ENCODE assay signal across 8 cellular contexts in genomic region chr19:47232422-47233211, GRCh38.
DNase-seq lines count a peak whose midpoint lies in the region; ATAC-seq and TF ChIP-seq lines count a peak whose summit lies in the region.

No MANE protein-coding gene starts in this region.

- DNase-seq in ACHN, result peak; percentile 82
- DNase-seq in UCSD-AML1 (lab: John Stamatoyannopoulos, UW; ENCODE audit: unreplicated experiment), result peak; percentile 53
- DNase-seq in fibroblast of pulmonary artery (ENCODE audit: low read depth), result peak; percentile 61
- no peak for DNase-seq in stimulated activated naive CD8-positive, alpha-beta T cell treated with anti-CD3 and anti-CD28 coated beads, Interleukin-15, Interleukin-2, amounts not matched to agents 100 U/mL and 50 U/mL, for 24 hours
- DNase-seq in stimulated activated CD4-positive, alpha-beta T cell treated with anti-CD3 and anti-CD28 coated beads, Interleukin-2, amount 100 ng/mL, for 48 hours, result no peak

- peak overlapping the region; percentile 42 for H3K4me3 ChIP-seq in fibroblast of pulmonary artery (replicated peaks; ENCODE audit: low read depth, low read length)

- ATAC-seq in stimulated activated naive CD8-positive, alpha-beta T cell treated with anti-CD3 and anti-CD28 coated beads, Interleukin-15, Interleukin-2, amounts not matched to agents 100 U/mL and 50 U/mL, for 24 hours, result peak; percentile 16
- no peak for ATAC-seq in GM21717 (IDR thresholded peaks at IDR 0.05; ENCODE audit: unreplicated experiment)
- no peak for ATAC-seq in HG03354 (IDR thresholded peaks at IDR 0.05; ENCODE audit: poor library complexity, severe bottlenecking, unreplicated experiment)

- peak; percentile 33 for TF ChIP-seq POLR2A in GM18951 (IDR thresholded peaks at IDR 0.05; ENCODE audit: extremely low read depth, insufficient read depth, insufficient read length)

- TF ChIP-seq CTCF in fibroblast of pulmonary artery (IDR thresholded peaks at IDR 0.05; ENCODE audit: low read length, missing control alignments), result no peak

- in situ Hi-C loops in ACHN (cut with HindIII; ENCODE audit: low pct_ligation_motif_present, low pct_unique_long_range_greater_than_20kb, low sequenced_read_pairs), result no loop called here
- in situ Hi-C loops in GM18951 (cut with MboI; ENCODE audit: low sequenced_read_pairs, unreplicated experiment), result no loop called here

Comparison
In these comparisons a context has a peak if more than half of its experiments do, and no peak if none do; other contexts are left out.
1. DNase-seq: peak in ACHN (single experiment), UCSD-AML1 (single experiment) and fibroblast of pulmonary artery (single experiment); none in stimulated activated naive CD8-positive, alpha-beta T cell treated with anti-CD3 and anti-CD28 coated beads, Interleukin-15, Interleukin-2, amounts not matched to agents 100 U/mL and 50 U/mL, for 24 hours (single experiment) and stimulated activated CD4-positive, alpha-beta T cell treated with anti-CD3 and anti-CD28 coated beads, Interleukin-2, amount 100 ng/mL, for 48 hours (0 of 2).